8 cellular contexts compared by ENCODE assay signal in genomic region chrX:107542500-107542899, GRCh38.
A peak's percentile ranks its signal among the peaks of the same experiment; 100 is the strongest.
DNase-seq lines count a peak whose midpoint lies in the region; ATAC-seq and TF ChIP-seq lines count a peak whose summit lies in the region.

No MANE protein-coding gene starts in this region.

- no TSS peak for BruUV-seq in Calu3 (replicated peaks; lab: Mats Ljungman, UMichigan)

- H3K36me3 Mint-ChIP-seq in Calu3 (ENCODE audit: insufficient read depth, unreplicated experiment) (no peaks in the 10 kb centered on the region), mesothelial cell of epicardium (no peaks in the 10 kb centered on the region)
- no peaks in the 10 kb centered on the region for H3K36me3 Mint-ChIP-seq in activated T-cell treated with anti-CD3 and anti-CD28 coated beads, Interleukin-2, amount 50 U/mL, for 24 hours (ENCODE audit: low read depth)

- H3K4me1 Mint-ChIP-seq in Calu3 (ENCODE audit: low read depth, unreplicated experiment) (no peaks in the 10 kb centered on the region), mesothelial cell of epicardium (no peaks in the 10 kb centered on the region)
- H3K4me1 Mint-ChIP-seq in activated T-cell treated with anti-CD3 and anti-CD28 coated beads, Interleukin-2, amount 50 U/mL, for 24 hours (ENCODE audit: low read depth): no peaks in the 10 kb centered on the region

- CTCF ChIA-PET in Calu3 (lab: Charles Lee): interaction anchor here (0.6 to 1.6 kb wide), 9 partner anchors 12 to 471 kb away, joined by 3 to 7 read pairs (median 3); partner anchors contain the start of gene NCBP2L

- H3K9me3 Mint-ChIP-seq in Calu3 (ENCODE audit: low read depth, unreplicated experiment) (no peaks in the 10 kb centered on the region), mesothelial cell of epicardium (peaks cover 12% of the 10 kb centered on the region)
- H3K9me3 Mint-ChIP-seq in activated T-cell treated with anti-CD3 and anti-CD28 coated beads, Interleukin-2, amount 50 U/mL, for 24 hours: no peaks in the 10 kb centered on the region

- TF ChIP-seq CTCF in Calu3 (IDR thresholded peaks at IDR 0.05; ENCODE audit: unreplicated experiment) (no peak), mesothelial cell of epicardium (IDR thresholded peaks at IDR 0.05; ENCODE audit: unreplicated experiment) (no peak)

- H3K27me3 Mint-ChIP-seq in Calu3 (ENCODE audit: unreplicated experiment) (peaks cover 10% of the 10 kb centered on the region), mesothelial cell of epicardium (ENCODE audit: low read depth) (no peaks in the 10 kb centered on the region)
- peaks cover 18% of the 10 kb centered on the region for H3K27me3 Mint-ChIP-seq in activated T-cell treated with anti-CD3 and anti-CD28 coated beads, Interleukin-2, amount 50 U/mL, for 24 hours

- DNase-seq in Calu3 (peak; percentile 54), SK-N-DZ (ENCODE audit: low spot score) (peak; percentile 16), kidney tubule cell (ENCODE audit: low spot score) (peak; percentile 3), mesothelial cell of epicardium (ENCODE audit: low spot score in 2 of 2, unreplicated experiment in 2 of 2) (no peak), DMS79 (lab: John Stamatoyannopoulos, UW) (no peak)
- DNase-seq in activated T-cell treated with anti-CD3 and anti-CD28 coated beads, Interleukin-2, amount 50 U/mL, for 24 hours: no peak

- H3K27ac Mint-ChIP-seq in Calu3 (ENCODE audit: unreplicated experiment) (no peak overlapping the region), mesothelial cell of epicardium (no peak overlapping the region)
- no peak overlapping the region for H3K27ac Mint-ChIP-seq in activated T-cell treated with anti-CD3 and anti-CD28 coated beads, Interleukin-2, amount 50 U/mL, for 24 hours

- intact Hi-C loops in Calu3 (cut with micrococcal nuclease; ENCODE audit: unreplicated experiment): loop anchor here (2.0 to 5.0 kb wide), 2 partner anchors 86 to 235 kb away; partner anchors contain the start of genes NCBP2L, PRPS1 and TSC22D3

- peak; percentile 59 for ATAC-seq in HG02870 (IDR thresholded peaks at IDR 0.05; ENCODE audit: unreplicated experiment)
- no peak for ATAC-seq in HG03520 (IDR thresholded peaks at IDR 0.05; ENCODE audit: unreplicated experiment)

- no peak overlapping the region for H3K4me3 Mint-ChIP-seq in Calu3 (ENCODE audit: low read depth, unreplicated experiment)
- H3K4me3 Mint-ChIP-seq in mesothelial cell of epicardium: no peak overlapping the region
- no peak overlapping the region for H3K4me3 Mint-ChIP-seq in activated T-cell treated with anti-CD3 and anti-CD28 coated beads, Interleukin-2, amount 50 U/mL, for 24 hours

Comparison
In these comparisons a context has a peak if more than half of its experiments do, and no peak if none do; other contexts are left out.
1. DNase-seq: peak in Calu3 (single experiment), SK-N-DZ (single experiment) and kidney tubule cell (single experiment); none in mesothelial cell of epicardium (0 of 2), activated T-cell treated with anti-CD3 and anti-CD28 coated beads, Interleukin-2, amount 50 U/mL, for 24 hours (single experiment) and DMS79 (single experiment).